ENCODE assay signal across 8 cellular contexts in the genomic region with DNA sequence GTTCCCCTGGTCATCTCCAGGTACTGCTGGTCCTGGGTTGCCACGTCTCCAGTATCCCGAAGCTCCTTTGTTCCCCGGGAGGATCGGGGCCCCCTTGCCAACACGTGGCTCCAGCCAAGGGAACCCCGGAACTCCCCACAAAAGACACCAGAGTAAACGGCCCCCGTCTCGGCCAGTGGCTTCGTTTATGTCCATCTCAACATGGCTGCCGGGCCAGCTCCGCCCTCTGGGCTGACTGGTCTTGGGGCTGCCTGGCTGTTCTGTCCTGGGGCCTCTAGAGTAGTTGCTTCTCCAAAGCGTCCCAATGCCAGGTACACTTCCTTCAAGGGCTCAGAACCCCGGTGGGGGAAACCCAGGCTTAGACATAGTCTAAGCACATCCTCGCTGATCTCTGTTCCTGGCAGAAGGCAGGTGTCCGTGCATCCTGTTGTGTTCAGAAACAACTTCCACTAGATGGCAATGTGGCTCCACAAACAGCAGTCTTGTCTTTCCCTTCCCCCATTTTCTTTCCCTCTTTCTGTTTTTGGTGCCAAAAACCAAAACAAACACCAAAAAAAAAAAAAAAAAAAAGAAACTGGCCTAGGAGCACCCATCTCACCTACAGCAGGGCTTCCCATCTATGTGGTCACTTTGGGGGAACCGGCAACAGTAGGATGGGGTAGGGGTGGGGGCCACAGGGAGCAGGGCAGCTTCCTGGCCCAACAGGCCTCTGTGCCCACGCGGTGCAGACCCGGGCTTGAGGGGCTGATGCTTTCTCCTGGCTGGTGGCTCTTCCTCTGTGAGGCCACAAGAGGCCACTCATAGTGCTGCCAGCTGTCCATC. TPM values are rescaled to one million over a fixed set of nuclear protein-coding genes. Genes with fewer than 3 reads are reported as not detected.
A peak's percentile ranks its signal among the peaks of the same experiment; 100 is the strongest.
DNase-seq lines count a peak whose midpoint lies in the region; ATAC-seq and TF ChIP-seq lines count a peak whose summit lies in the region.

No MANE protein-coding gene starts in this region.

- in situ Hi-C loops in astrocyte of the cerebellum (cut with HindIII; ENCODE audit: low sequenced_read_pairs) = no loop called here

- DNase-seq in RPMI7951 (ENCODE audit: low read depth) = peak; percentile 66
- DNase-seq in astrocyte of the cerebellum (ENCODE audit: low read depth) = peak; percentile 85
- peak; percentile 16 for DNase-seq in iPS DF 6.9 (ENCODE audit: low read depth, low spot score)
- peak; percentile 27 to 35 for DNase-seq in stimulated activated CD4-positive, alpha-beta T cell treated with anti-CD3 and anti-CD28 coated beads, Interleukin-12 subunit alpha, Interleukin-12 subunit beta, amount 100 ng/mL, for 24 hours (ENCODE audit: low read depth in 2 of 2)
- no peak for DNase-seq in COLO668 (lab: John Stamatoyannopoulos, UW; ENCODE audit: unreplicated experiment)
- no peak for DNase-seq in NCI-H146 (lab: John Stamatoyannopoulos, UW)

- no peaks in the 10 kb centered on the region for H3K27me3 ChIP-seq in iPS DF 6.9 (ENCODE audit: control insufficient read depth, insufficient read depth, low read length)

- H3K27ac ChIP-seq in iPS DF 6.9 (ENCODE audit: low read length) = no peak overlapping the region

- H3K4me3 ChIP-seq in astrocyte of the cerebellum (ENCODE audit: low read depth, low read length) (peak overlapping the region; percentile 42), iPS DF 6.9 (ENCODE audit: low read length) (no peak overlapping the region)

- no peaks in the 10 kb centered on the region for H3K4me1 ChIP-seq in iPS DF 6.9 (ENCODE audit: control insufficient read depth, insufficient read depth, low read length)

- TF ChIP-seq CTCF in astrocyte of the cerebellum (IDR thresholded peaks at IDR 0.05; ENCODE audit: low read depth, low read length, missing control alignments) = peak; percentile 67

- peak; percentile 70 for ATAC-seq in GM18498 (IDR thresholded peaks at IDR 0.05; ENCODE audit: unreplicated experiment)
- ATAC-seq in HG02798 (IDR thresholded peaks at IDR 0.05; ENCODE audit: poor library complexity, unreplicated experiment) = peak; percentile 62

- H3K9me3 ChIP-seq in iPS DF 6.9 (ENCODE audit: control insufficient read depth, insufficient read depth, low read length) = no peaks in the 10 kb centered on the region

- 0 out of 2 replicates have a peak, but pooled peaks cover 3% of the 10 kb centered on the region for H3K36me3 ChIP-seq in iPS DF 6.9 (ENCODE audit: control insufficient read depth, insufficient read depth, low read length)

- WGBS in iPS DF 6.9 (ENCODE audit: insufficient coverage, insufficient read length) = no CpG with 5 or more reads among the region's 20 CpGs

RNA-seq across cellular contexts. Expression of gene NBDY, which starts 35.3 kb away (rescaled TPM):
- 25.6 and 35.6 TPM in 2 replicates for total RNA-seq in RPMI7951 (2014; rRNA removed; shearing (Covaris generic))

Comparison
In these comparisons a context has a peak if more than half of its experiments do, and no peak if none do; other contexts are left out.
1. DNase-seq: peak in RPMI7951 (single experiment), astrocyte of the cerebellum (single experiment), iPS DF 6.9 (single experiment) and stimulated activated CD4-positive, alpha-beta T cell treated with anti-CD3 and anti-CD28 coated beads, Interleukin-12 subunit alpha, Interleukin-12 subunit beta, amount 100 ng/mL, for 24 hours (2 of 2); none in COLO668 (single experiment) and NCI-H146 (single experiment).